ENCODE assay signal across 9 cellular contexts in genomic region chr7:1144269-1144771, GRCh38. TPM values are rescaled to one million over a fixed set of nuclear protein-coding genes. Genes with fewer than 3 reads are reported as not detected.
A peak's percentile ranks its signal among the peaks of the same experiment; 100 is the strongest.
DNase-seq lines count a peak whose midpoint lies in the region; ATAC-seq and TF ChIP-seq lines count a peak whose summit lies in the region.
"Had no signal": no experiment of that assay in that cellular context is flagged by ENCODE, and none has a peak within 500 bp of the region (broad histone marks: within the 10 kb centered on the region; RNA-seq: fewer than 3 reads in every experiment).

No MANE protein-coding gene starts in this region.

- peak; percentile 65 for DNase-seq in GF-D8 (lab: John Stamatoyannopoulos, UW)
- DNase-seq in NCI-H2227 treated with DMSO at 0.1 percent for 48 hours (lab: John Stamatoyannopoulos, UW), result peak; percentile 25
- peak; percentile 70 for DNase-seq in dermis blood vessel endothelial cell
- DNase-seq in neural progenitor cell (ENCODE audit: low spot score), result peak; percentile 46
- no peak for DNase-seq in gastrocnemius medialis
- DNase-seq in NCI-H2196 treated with DMSO at 0.1 percent for 48 hours (lab: John Stamatoyannopoulos, UW; ENCODE audit: unreplicated experiment), result no peak
- DNase-seq in ureter (ENCODE audit: low spot score), result no peak

- no peaks in the 10 kb centered on the region for H3K4me1 Mint-ChIP-seq in neural progenitor cell

- H3K4me3 Mint-ChIP-seq in neural progenitor cell, result no peak overlapping the region

- H3K4me1 ChIP-seq in neural progenitor cell (no peaks in the 10 kb centered on the region), gastrocnemius medialis (no peaks in the 10 kb centered on the region)

- in situ Hi-C loops in gastrocnemius medialis (cut with MboI; ENCODE audit: low sequenced_read_pairs in 4 of 4), result no loop called here

- H3K36me3 ChIP-seq in neural progenitor cell (no peaks in the 10 kb centered on the region), gastrocnemius medialis (no peaks in the 10 kb centered on the region)
- H3K36me3 ChIP-seq: cardiac muscle cell had no signal

- no peaks in the 10 kb centered on the region for H3K36me3 Mint-ChIP-seq in neural progenitor cell

- H3K9me3 ChIP-seq in neural progenitor cell (ENCODE audit: low read depth) (no peaks in the 10 kb centered on the region), gastrocnemius medialis (no peaks in the 10 kb centered on the region)

- H3K27ac ChIP-seq in neural progenitor cell, result no peak overlapping the region
- H3K27ac ChIP-seq in gastrocnemius medialis, result no peak overlapping the region
- H3K27ac ChIP-seq: cardiac muscle cell had no signal

- ATAC-seq in gastrocnemius medialis, result no peak
- ATAC-seq in GM19351 (IDR thresholded peaks at IDR 0.05; ENCODE audit: unreplicated experiment), result no peak

- no peak overlapping the region for H3K4me2 ChIP-seq in neural progenitor cell

- intact Hi-C loops in gastrocnemius medialis (cut with DNase I; ENCODE audit: low total_unique reads), result no loop called here

- no peaks in the 10 kb centered on the region for H3K27me3 Mint-ChIP-seq in neural progenitor cell (ENCODE audit: insufficient read depth, low read depth)

- no peak for TF ChIP-seq POLR2A in gastrocnemius medialis (IDR thresholded peaks at IDR 0.05)

- H3K9ac ChIP-seq in neural progenitor cell, result no peak overlapping the region

- TF ChIP-seq CTCF in neural progenitor cell (IDR thresholded peaks at IDR 0.05) (peak; percentile 38), gastrocnemius medialis (IDR thresholded peaks at IDR 0.05 in 4 of 5, conservative IDR thresholded peaks at IDR 0.05 in 1 of 5) (peak in 1 of 5 experiments; percentile 12)

- no peaks in the 10 kb centered on the region for H3F3A ChIP-seq in neural progenitor cell (ENCODE audit: low read depth)

- no peak overlapping the region for H3K4me3 ChIP-seq in neural progenitor cell
- no peak overlapping the region for H3K4me3 ChIP-seq in gastrocnemius medialis
- H3K4me3 ChIP-seq: cardiac muscle cell had no signal

- H4K20me1 ChIP-seq in neural progenitor cell (ENCODE audit: low read depth), result no peaks in the 10 kb centered on the region

- H3K27me3 ChIP-seq in neural progenitor cell (no peaks in the 10 kb centered on the region), gastrocnemius medialis (no peaks in the 10 kb centered on the region)
- H3K27me3 ChIP-seq: cardiac muscle cell had no signal

- no peaks in the 10 kb centered on the region for H3K79me2 ChIP-seq in neural progenitor cell (ENCODE audit: low read depth)

- H3K9me3 Mint-ChIP-seq in neural progenitor cell, result no peaks in the 10 kb centered on the region

- H3K27ac Mint-ChIP-seq in neural progenitor cell, result no peak overlapping the region

- H2AFZ ChIP-seq in neural progenitor cell (replicated peaks), result no peak overlapping the region

RNA-seq across cellular contexts. Expression of gene ZFAND2A, which starts 15.7 kb away (rescaled TPM):
- total RNA-seq in dermis blood vessel endothelial cell (12.2 and 27.7 TPM in 2 replicates), neural progenitor cell (ENCODE audit: low replicate concordance) (9.0 and 13.3 TPM in 2 replicates), gastrocnemius medialis (10 to 100 TPM; 12.0 to 17.9 (median 14.1) TPM), ureter (16.6 TPM)

RNA-seq across cellular contexts. Expression of gene GPER1, which starts 56.4 kb away (rescaled TPM):
- total RNA-seq in dermis blood vessel endothelial cell (1.0 and 2.0 TPM in 2 replicates), neural progenitor cell (ENCODE audit: low replicate concordance) (1.2 and 1.3 TPM in 2 replicates), gastrocnemius medialis (1 to 10 TPM in 3 of 4 donors, under 1 TPM in 1; 0.92 to 3.2 (median 2.1) TPM), ureter (3.4 TPM)

Comparison
In these comparisons a context has a peak if more than half of its experiments do, and no peak if none do; other contexts are left out.
1. DNase-seq: peak in GF-D8 (single experiment), NCI-H2227 treated with DMSO at 0.1 percent for 48 hours (single experiment), dermis blood vessel endothelial cell (single experiment) and neural progenitor cell (single experiment); none in gastrocnemius medialis (0 of 2), NCI-H2196 treated with DMSO at 0.1 percent for 48 hours (single experiment) and ureter (single experiment).